Comparison of ENCODE assay signal across 1 cellular context in the genomic region with DNA sequence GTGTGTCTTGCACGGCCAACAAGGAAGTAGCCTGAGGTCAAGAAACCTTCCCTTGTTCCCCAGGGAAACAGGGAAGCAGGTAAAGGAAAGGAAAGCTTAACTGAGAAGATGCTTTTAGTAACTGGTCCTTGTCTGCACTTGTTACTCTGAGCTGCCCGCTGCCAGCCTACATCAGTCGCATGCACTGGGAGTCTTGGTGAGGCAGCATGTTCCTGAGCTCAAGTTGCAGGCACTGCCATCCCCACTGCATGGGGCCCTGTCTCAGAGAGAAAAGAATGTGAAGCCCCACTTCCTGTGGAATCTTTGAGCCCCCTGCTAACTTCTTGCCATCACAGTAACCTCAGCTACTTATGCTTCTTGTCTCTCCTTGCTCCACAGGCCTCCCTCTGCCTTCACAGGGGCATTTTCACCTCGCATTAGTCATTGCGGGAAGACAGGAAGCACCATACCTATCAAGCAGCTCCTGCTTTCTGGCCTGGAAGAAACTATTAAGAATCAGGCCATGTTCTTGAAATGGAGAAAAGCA.
TF ChIP-seq lines count a peak whose summit lies in the region.

No MANE protein-coding gene starts in this region.

TF ChIP-seq in WTC11, 78 proteins besides CTCF, POLR2A, EP300 and RAD21 (continued from another document):
- TF ChIP-seq, protein P1, sequence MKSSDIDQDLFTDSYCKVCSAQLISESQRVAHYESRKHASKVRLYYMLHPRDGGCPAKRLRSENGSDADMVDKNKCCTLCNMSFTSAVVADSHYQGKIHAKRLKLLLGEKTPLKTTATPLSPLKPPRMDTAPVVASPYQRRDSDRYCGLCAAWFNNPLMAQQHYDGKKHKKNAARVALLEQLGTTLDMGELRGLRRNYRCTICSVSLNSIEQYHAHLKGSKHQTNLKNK (CRISPR knock-in tag; IDR thresholded peaks at IDR 0.05): no peak
- no peak for TF ChIP-seq NFYB (CRISPR knock-in tag; conservative IDR thresholded peaks at IDR 0.05; ENCODE audit: low read depth)
- TF ChIP-seq, protein P2, sequence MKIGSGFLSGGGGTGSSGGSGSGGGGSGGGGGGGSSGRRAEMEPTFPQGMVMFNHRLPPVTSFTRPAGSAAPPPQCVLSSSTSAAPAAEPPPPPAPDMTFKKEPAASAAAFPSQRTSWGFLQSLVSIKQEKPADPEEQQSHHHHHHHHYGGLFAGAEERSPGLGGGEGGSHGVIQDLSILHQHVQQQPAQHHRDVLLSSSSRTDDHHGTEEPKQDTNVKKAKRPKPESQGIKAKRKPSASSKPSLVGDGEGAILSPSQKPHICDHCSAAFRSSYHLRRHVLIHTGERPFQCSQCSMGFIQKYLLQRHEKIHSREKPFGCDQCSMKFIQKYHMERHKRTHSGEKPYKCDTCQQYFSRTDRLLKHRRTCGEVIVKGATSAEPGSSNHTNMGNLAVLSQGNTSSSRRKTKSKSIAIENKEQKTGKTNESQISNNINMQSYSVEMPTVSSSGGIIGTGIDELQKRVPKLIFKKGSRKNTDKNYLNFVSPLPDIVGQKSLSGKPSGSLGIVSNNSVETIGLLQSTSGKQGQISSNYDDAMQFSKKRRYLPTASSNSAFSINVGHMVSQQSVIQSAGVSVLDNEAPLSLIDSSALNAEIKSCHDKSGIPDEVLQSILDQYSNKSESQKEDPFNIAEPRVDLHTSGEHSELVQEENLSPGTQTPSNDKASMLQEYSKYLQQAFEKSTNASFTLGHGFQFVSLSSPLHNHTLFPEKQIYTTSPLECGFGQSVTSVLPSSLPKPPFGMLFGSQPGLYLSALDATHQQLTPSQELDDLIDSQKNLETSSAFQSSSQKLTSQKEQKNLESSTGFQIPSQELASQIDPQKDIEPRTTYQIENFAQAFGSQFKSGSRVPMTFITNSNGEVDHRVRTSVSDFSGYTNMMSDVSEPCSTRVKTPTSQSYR (CRISPR knock-in tag; IDR thresholded peaks at IDR 0.05): no peak
- no peak for TF ChIP-seq ZBTB43 (CRISPR knock-in tag; IDR thresholded peaks at IDR 0.05)
TF ChIP-seq in WTC11: peak in this region for 0.
